Comparison of ENCODE assay signal across 8 cellular contexts in the genomic region with DNA sequence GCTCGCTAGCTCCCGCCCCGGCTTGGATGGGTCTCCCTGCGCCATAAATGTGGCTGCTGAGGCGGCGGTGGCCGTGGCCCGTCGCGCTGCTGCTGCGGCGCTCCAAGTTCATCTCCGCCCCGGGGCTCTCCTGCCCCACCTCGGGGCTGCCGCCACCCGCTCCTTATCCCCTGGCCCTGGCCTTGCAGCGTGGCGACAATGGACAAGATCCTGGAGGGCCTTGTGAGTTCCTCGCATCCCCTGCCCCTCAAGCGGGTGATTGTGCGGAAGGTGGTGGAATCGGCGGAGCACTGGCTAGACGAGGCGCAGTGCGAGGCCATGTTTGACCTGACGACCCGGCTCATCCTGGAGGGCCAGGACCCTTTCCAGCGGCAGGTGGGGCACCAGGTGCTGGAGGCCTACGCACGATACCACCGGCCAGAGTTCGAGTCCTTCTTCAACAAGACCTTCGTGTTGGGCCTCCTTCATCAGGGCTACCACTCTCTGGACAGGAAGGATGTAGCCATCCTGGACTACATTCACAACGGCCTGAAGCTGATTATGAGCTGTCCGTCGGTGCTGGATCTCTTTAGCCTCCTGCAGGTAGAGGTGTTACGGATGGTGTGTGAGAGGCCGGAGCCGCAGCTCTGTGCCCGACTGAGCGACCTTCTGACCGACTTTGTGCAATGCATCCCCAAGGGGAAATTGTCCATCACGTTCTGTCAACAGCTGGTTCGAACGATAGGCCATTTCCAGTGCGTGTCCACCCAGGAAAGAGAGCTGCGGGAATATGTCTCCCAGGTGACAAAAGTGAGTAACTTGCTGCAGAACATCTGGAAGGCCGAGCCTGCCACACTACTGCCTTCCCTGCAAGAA. TPM values are rescaled to one million over a fixed set of nuclear protein-coding genes. Genes with fewer than 3 reads are reported as not detected.
DNase-seq lines count a peak whose midpoint lies in the region; ATAC-seq and TF ChIP-seq lines count a peak whose summit lies in the region.

No MANE protein-coding gene starts in this region.

- H3K27ac ChIP-seq in RWPE1 (peak overlapping the region; percentile 96), thyroid gland (peak overlapping the region; percentile 88 to 96 (median 93))

- CTCF ChIA-PET in AG04449 (lab: Yijun Ruan, JAX) (interaction anchor here (0.8 kb wide), 1 partner anchor 17 kb away, joined by 3 read pairs; no protein-coding TSS in a partner anchor), RWPE1 (lab: Yijun Ruan, JAX) (interaction anchor here (0.7 kb wide), 1 partner anchor 142 kb away, joined by 3 read pairs; no protein-coding TSS in a partner anchor)

- 0 to 1% methylated on average over 24 to 29 of the region's 50 CpGs for whole genome bisulfite sequencing in thyroid gland, 2 donors

- peak; percentile 32 for ATAC-seq in GM18511 (IDR thresholded peaks at IDR 0.05; ENCODE audit: unreplicated experiment)
- ATAC-seq in HG02970 (IDR thresholded peaks at IDR 0.05; ENCODE audit: low FRiP score, unreplicated experiment), result peak; percentile 18

- peak overlapping the region; percentile 88 for H3K4me3 ChIP-seq in AG04449 (ENCODE audit: low read depth, low read length)
- peak overlapping the region; percentile 71 to 95 (median 82) for H3K4me3 ChIP-seq in thyroid gland (replicated peaks in 1 of 3)

- no peaks in the 10 kb centered on the region for H3K36me3 ChIP-seq in thyroid gland

- no peak for TF ChIP-seq CTCF in AG04449 (IDR thresholded peaks at IDR 0.05; ENCODE audit: insufficient read depth, low read length, missing control alignments)
- TF ChIP-seq CTCF in RWPE1 (conservative IDR thresholded peaks at IDR 0.05; ENCODE audit: low read depth), result no peak
- TF ChIP-seq CTCF in thyroid gland (IDR thresholded peaks at IDR 0.05), result no peak

- intact Hi-C loops in thyroid gland (cut with DNase I), result loop anchor here (10.0 kb wide), 1 partner anchor 149 kb away; a partner anchor contains a TSS

- POLR2A ChIA-PET in AG04449 (lab: Yijun Ruan, JAX), result interaction anchor here (0.7 kb wide), 1 partner anchor 151 kb away, joined by 3 read pairs; a partner anchor contains a TSS
- POLR2A ChIA-PET in RWPE1 (lab: Yijun Ruan, JAX; ENCODE audit: low non-redundant PET), result interaction anchor here (1.1 kb wide), 1 partner anchor 151 kb away, joined by 5 read pairs; a partner anchor contains a TSS

- peaks cover 23 to 25% of the 10 kb centered on the region in 2 donors for H3K4me1 ChIP-seq in thyroid gland

- H3K9me3 ChIP-seq in thyroid gland, result no peaks in the 10 kb centered on the region

- no peaks in the 10 kb centered on the region for H3K27me3 ChIP-seq in thyroid gland

- TF ChIP-seq POLR2A in thyroid gland (IDR thresholded peaks at IDR 0.05), result no peak

- DNase-seq in AG04449 (ENCODE audit: low read depth, low spot score), result no peak
- DNase-seq in RWPE1 (ENCODE audit: low spot score), result peak; percentile 16
- peak; percentile 45 for DNase-seq in dermis blood vessel endothelial cell
- DNase-seq in lung microvascular endothelial cell (ENCODE audit: low read depth in 2 of 2), result peak; percentile 29 to 34
- DNase-seq in thyroid gland, result peak in 1 of 2 donors; percentile 12
- DNase-seq in NCI-H1436 (lab: John Stamatoyannopoulos, UW), result no peak

RNA-seq across cellular contexts. Expression of a gene that starts 0.8 kb away (rescaled TPM):
- total RNA-seq in dermis blood vessel endothelial cell, result 44.1 and 44.3 TPM in 2 replicates
- total RNA-seq in lung microvascular endothelial cell, result 13.3 and 22.4 TPM in 2 replicates
- total RNA-seq in thyroid gland, result 10 to 100 TPM; 21.8 to 39.8 (median 29.9) TPM

Comparison
In these comparisons a context has a peak if more than half of its experiments do, and no peak if none do; other contexts are left out.
1. DNase-seq: peak in RWPE1 (single experiment), dermis blood vessel endothelial cell (single experiment) and lung microvascular endothelial cell (2 of 2); none in AG04449 (single experiment) and NCI-H1436 (single experiment).